8 cellular contexts compared by ENCODE assay signal in genomic region chr5:138213161-138214029, GRCh38. TPM values are rescaled to one million over a fixed set of nuclear protein-coding genes. Genes with fewer than 3 reads are reported as not detected.
DNase-seq lines count a peak whose midpoint lies in the region; ATAC-seq and TF ChIP-seq lines count a peak whose summit lies in the region.

A gene with protein sequence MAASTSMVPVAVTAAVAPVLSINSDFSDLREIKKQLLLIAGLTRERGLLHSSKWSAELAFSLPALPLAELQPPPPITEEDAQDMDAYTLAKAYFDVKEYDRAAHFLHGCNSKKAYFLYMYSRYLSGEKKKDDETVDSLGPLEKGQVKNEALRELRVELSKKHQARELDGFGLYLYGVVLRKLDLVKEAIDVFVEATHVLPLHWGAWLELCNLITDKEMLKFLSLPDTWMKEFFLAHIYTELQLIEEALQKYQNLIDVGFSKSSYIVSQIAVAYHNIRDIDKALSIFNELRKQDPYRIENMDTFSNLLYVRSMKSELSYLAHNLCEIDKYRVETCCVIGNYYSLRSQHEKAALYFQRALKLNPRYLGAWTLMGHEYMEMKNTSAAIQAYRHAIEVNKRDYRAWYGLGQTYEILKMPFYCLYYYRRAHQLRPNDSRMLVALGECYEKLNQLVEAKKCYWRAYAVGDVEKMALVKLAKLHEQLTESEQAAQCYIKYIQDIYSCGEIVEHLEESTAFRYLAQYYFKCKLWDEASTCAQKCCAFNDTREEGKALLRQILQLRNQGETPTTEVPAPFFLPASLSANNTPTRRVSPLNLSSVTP (minus strand): TSS chr5:138213323. CDS start chr5:138213312, 11 bp downstream.

- peaks cover 0 to 28% (median 6%) of the 10 kb centered on the region in 6 donors for H3K36me3 ChIP-seq in spleen

- H3K27ac ChIP-seq in spleen: peak within 1 kb of the TSS in 7 of 8 donors; percentile 74 to 90 (median 85)

- peaks cover 22 to 41% (median 35%) of the 10 kb centered on the region in 6 donors for H3K4me1 ChIP-seq in spleen

- no peaks in the 10 kb centered on the region for H3K27me3 ChIP-seq in spleen (replicated peaks in 1 of 7)

- no peak for TF ChIP-seq CTCF in spleen (IDR thresholded peaks at IDR 0.05 in 8 of 11, conservative IDR thresholded peaks at IDR 0.05 in 3 of 11)

- H3K4me3 ChIP-seq in spleen: peak within 1 kb of the TSS; percentile 91 to 99 (median 96)

- WGBS in spleen, 5 donors: 1 to 2% (median 1%) methylated on average over 29 to 32 of the region's 32 CpGs

- peak; percentile 97 for DNase-seq in AG08396 (ENCODE audit: low spot score)
- DNase-seq in NCI-H345 treated with DMSO at 0.1 percent for 48 hours (lab: John Stamatoyannopoulos, UW; ENCODE audit: unreplicated experiment): peak; percentile 99
- peak; percentile 72 to 81 (median 80) for DNase-seq in activated CD4-positive, CD25-positive, alpha-beta regulatory T cell (lab: John Stamatoyannopoulos, UW)
- peak; percentile 93 for DNase-seq in central memory CD4-positive, alpha-beta T cell
- DNase-seq in inferior parietal cortex (ENCODE audit: extremely low spot score): peak; percentile 99
- peak; percentile 94 for DNase-seq in spleen

- no peak for TF ChIP-seq POLR2A in spleen (IDR thresholded peaks at IDR 0.05)

- no peaks in the 10 kb centered on the region for H3K9me3 ChIP-seq in spleen

- intact Hi-C loops in spleen (cut with DNase I; ENCODE audit: low total_unique reads): no loop called here

- ATAC-seq in GM19023 (IDR thresholded peaks at IDR 0.05; ENCODE audit: unreplicated experiment) (peak; percentile 99), HG03280 (IDR thresholded peaks at IDR 0.05; ENCODE audit: unreplicated experiment) (peak; percentile 97)

RNA-seq across cellular contexts. Expression of the gene that starts here (rescaled TPM):
- total RNA-seq in spleen: 10 to 100 TPM; 21.0 to 28.6 (median 23.3) TPM
- polyA plus RNA-seq in spleen: 10 to 100 TPM in 2 of 3 donors, 1 to 10 TPM in 1; 8.7 to 14.0 (median 12.2) TPM

Comparison
In these comparisons a context has a peak if more than half of its experiments do, and no peak if none do; other contexts are left out.
1. Peak in every context shown above with its lines: DNase-seq, ATAC-seq, H3K4me3 ChIP-seq and H3K27ac ChIP-seq.